14 cellular contexts compared by ENCODE assay signal in genomic region chr14:93239869-93240677, GRCh38. TPM values are rescaled to one million over a fixed set of nuclear protein-coding genes. Genes with fewer than 3 reads are reported as not detected.
DNase-seq lines count a peak whose midpoint lies in the region; ATAC-seq and TF ChIP-seq lines count a peak whose summit lies in the region.
"Had no signal": no experiment of that assay in that cellular context is flagged by ENCODE, and none has a peak within 500 bp of the region (broad histone marks: within the 10 kb centered on the region; RNA-seq: fewer than 3 reads in every experiment).

No MANE protein-coding gene starts in this region.

- ATAC-seq in GM21723 (IDR thresholded peaks at IDR 0.05; ENCODE audit: unreplicated experiment): no peak

- no peak overlapping the region for H3K9ac ChIP-seq in BLaER1

- H3K4me3 ChIP-seq in BLaER1 (no peak overlapping the region), kidney epithelial cell (ENCODE audit: low read depth, low read length) (no peak overlapping the region), ovary (no peak overlapping the region)
- H3K4me3 ChIP-seq: prostate gland had no signal

- peaks cover 45% of the 10 kb centered on the region for H3K36me3 ChIP-seq in BLaER1
- H3K36me3 ChIP-seq in kidney epithelial cell (ENCODE audit: control insufficient read depth, insufficient read depth, low read length): peaks cover 5% of the 10 kb centered on the region
- no peaks in the 10 kb centered on the region for H3K36me3 ChIP-seq in ovary

- H3K4me1 ChIP-seq in BLaER1 (peaks cover 16% of the 10 kb centered on the region), ovary (ENCODE audit: insufficient read depth) (no peaks in the 10 kb centered on the region)
- H3K4me1 ChIP-seq: prostate gland had no signal

- WGBS in ovary, 3 donors: 93 to 94% (median 94%) methylated on average over 25 of the region's 25 CpGs

- peak; percentile 71 for DNase-seq in HT1080 (ENCODE audit: low read depth)
- peak; percentile 54 for DNase-seq in astrocyte of the hippocampus (ENCODE audit: low read depth, low spot score)
- peak; percentile 45 for DNase-seq in kidney epithelial cell (ENCODE audit: low read depth)
- no peak for DNase-seq in ovary
- DNase-seq in ecto neural progenitor cell (ENCODE audit: low spot score): no peak
- DNase-seq in NCI-H2029 treated with DMSO at 0.1 percent for 48 hours (lab: John Stamatoyannopoulos, UW): no peak
- DNase-seq: activated CD4-positive, alpha-beta memory T cell treated with anti-CD3 and anti-CD28 coated beads for 36 hours; effector memory CD4-positive, alpha-beta T cell; Kasumi-1; midbrain; NCI-H2107 had no signal

- H3K9me3 ChIP-seq in BLaER1 (no peaks in the 10 kb centered on the region), ovary (no peaks in the 10 kb centered on the region)
- H3K9me3 ChIP-seq: prostate gland had no signal

- H3K27ac ChIP-seq in BLaER1 (peak overlapping the region; percentile 48; the same call in 1 of the 2 replicates), ovary (no peak overlapping the region)
- H3K27ac ChIP-seq: prostate gland had no signal

- TF ChIP-seq POLR2A in ovary (IDR thresholded peaks at IDR 0.05): no peak

- H3K4me2 ChIP-seq in BLaER1: peak overlapping the region; percentile 32

- no peak for TF ChIP-seq EP300 in ovary (IDR thresholded peaks at IDR 0.05)

- no peaks in the 10 kb centered on the region for H4K20me1 ChIP-seq in BLaER1

- no peaks in the 10 kb centered on the region for H3K27me3 ChIP-seq in BLaER1
- no peaks in the 10 kb centered on the region for H3K27me3 ChIP-seq in kidney epithelial cell (ENCODE audit: control insufficient read depth, insufficient read depth, low read length)
- no peaks in the 10 kb centered on the region for H3K27me3 ChIP-seq in ovary

- intact Hi-C loops in ovary (cut with DNase I): no loop called here

- TF ChIP-seq CTCF in kidney epithelial cell (IDR thresholded peaks at IDR 0.05; ENCODE audit: insufficient read depth, low read length, poor library complexity, severe bottlenecking) (no peak), ovary (IDR thresholded peaks at IDR 0.05) (no peak)

RNA-seq across cellular contexts. Expression of gene UBR7, which starts 33.0 kb away (rescaled TPM):
- total RNA-seq in HT1080 (2014; rRNA removed; shearing (Covaris generic)): 103 and 116 TPM in 2 replicates
- 58.9 and 62.3 TPM in 2 replicates for polyA plus RNA-seq in HT1080 (2015; cell fraction: cytosol; rRNA removed)
- polyA plus RNA-seq in HT1080 (2015; cell fraction: nucleus; rRNA removed): 46.2 and 46.4 TPM in 2 replicates
- total RNA-seq in kidney epithelial cell (12.5 and 16.1 TPM in 2 replicates), ovary (10 to 100 TPM; 12.1 to 22.2 (median 20.5) TPM)
- polyA plus RNA-seq in ovary: 10 to 100 TPM; 19.1 to 33.3 TPM

RNA-seq across cellular contexts. Expression of gene GON7, which starts 33.2 kb away (rescaled TPM):
- total RNA-seq in HT1080 (2014; rRNA removed; shearing (Covaris generic)): 55.6 and 56.4 TPM in 2 replicates
- 28.0 TPM in 2 replicates for polyA plus RNA-seq in HT1080 (2015; cell fraction: cytosol; rRNA removed)
- polyA plus RNA-seq in HT1080 (2015; cell fraction: nucleus; rRNA removed): 9.8 and 10.6 TPM in 2 replicates
- total RNA-seq in kidney epithelial cell: 13.5 and 14.9 TPM in 2 replicates
- total RNA-seq in ovary: 10 to 100 TPM in 2 of 7 donors, 1 to 10 TPM in 5; 6.5 to 26.0 (median 8.3) TPM
- 1 to 10 TPM; 7.9 to 8.6 TPM for polyA plus RNA-seq in ovary

RNA-seq across cellular contexts. Expression of gene LYSET, which starts 55.0 kb away (rescaled TPM):
- 18.5 and 27.8 TPM in 2 replicates for total RNA-seq in HT1080 (2014; rRNA removed; shearing (Covaris generic))
- 23.8 and 25.7 TPM in 2 replicates for polyA plus RNA-seq in HT1080 (2015; cell fraction: cytosol; rRNA removed)
- polyA plus RNA-seq in HT1080 (2015; cell fraction: nucleus; rRNA removed): 6.2 and 7.5 TPM in 2 replicates
- 14.1 and 17.0 TPM in 2 replicates for total RNA-seq in kidney epithelial cell
- 10 to 100 TPM in 6 of 7 donors, 1 to 10 TPM in 1; 8.0 to 22.2 (median 16.3) TPM for total RNA-seq in ovary
- polyA plus RNA-seq in ovary: 10 to 100 TPM; 17.6 to 18.4 TPM

RNA-seq across cellular contexts. Expression of gene MOAP1, which starts 55.4 kb away (rescaled TPM):
- 22.9 and 23.0 TPM in 2 replicates for total RNA-seq in HT1080 (2014; rRNA removed; shearing (Covaris generic))
- polyA plus RNA-seq in HT1080 (2015; cell fraction: cytosol; rRNA removed): 15.4 and 19.5 TPM in 2 replicates
- polyA plus RNA-seq in HT1080 (2015; cell fraction: nucleus; rRNA removed): 20.1 and 22.2 TPM in 2 replicates
- total RNA-seq in kidney epithelial cell (26.1 and 26.2 TPM in 2 replicates), ovary (10 to 100 TPM; 20.5 to 31.6 (median 24.1) TPM)
- 10 to 100 TPM; 30.0 to 41.4 TPM for polyA plus RNA-seq in ovary

Comparison
In these comparisons a context has a peak if more than half of its experiments do, and no peak if none do; other contexts are left out.
1. DNase-seq: peak in HT1080 (single experiment), astrocyte of the hippocampus (single experiment) and kidney epithelial cell (single experiment); none in ovary (0 of 5), ecto neural progenitor cell (single experiment) and NCI-H2029 treated with DMSO at 0.1 percent for 48 hours (single experiment).